In genomic region chr15:63276342-63277043, GRCh38 we compare ENCODE assay signal across 8 cellular contexts. TPM values are rescaled to one million over a fixed set of nuclear protein-coding genes. Genes with fewer than 3 reads are reported as not detected.
DNase-seq lines count a peak whose midpoint lies in the region; ATAC-seq and TF ChIP-seq lines count a peak whose summit lies in the region.

No MANE protein-coding gene starts in this region.

- no peak for TF ChIP-seq POLR2A in Peyer's patch (IDR thresholded peaks at IDR 0.05)
- no peak for TF ChIP-seq POLR2A in ovary (IDR thresholded peaks at IDR 0.05)

- WGBS in ovary, 3 donors = 6 to 11% (median 8%) methylated on average over 11 of the region's 11 CpGs

- intact Hi-C loops in ovary (cut with DNase I) = loop anchor here in 1 of 4 donors (10.0 kb wide), 2 partner anchors 92 to 122 kb away; partner anchors contain the start of genes RAB8B and RPS27L

- DNase-seq in NCI-H2171 treated with DMSO at 0.1 percent for 48 hours (lab: John Stamatoyannopoulos, UW) (peak; percentile 38), NCI-H2171 (lab: John Stamatoyannopoulos, UW) (no peak), Peyer's patch (no peak), ovary (no peak), HCEC 1CT (no peak), NCI-H2081 (lab: John Stamatoyannopoulos, UW) (no peak)

- H3K9me3 ChIP-seq in Peyer's patch (no peaks in the 10 kb centered on the region), ovary (no peaks in the 10 kb centered on the region)

- no peak for TF ChIP-seq EP300 in ovary (IDR thresholded peaks at IDR 0.05)

- no peaks in the 10 kb centered on the region for H3K27me3 ChIP-seq in Peyer's patch
- H3K27me3 ChIP-seq in ovary = no peaks in the 10 kb centered on the region

- no peak for TF ChIP-seq CTCF in Peyer's patch (IDR thresholded peaks at IDR 0.05)
- no peak for TF ChIP-seq CTCF in ovary (IDR thresholded peaks at IDR 0.05)

- ATAC-seq in esophagus mucosa (peak; percentile 14), GM19463 (IDR thresholded peaks at IDR 0.05; ENCODE audit: unreplicated experiment) (no peak)

- no peaks in the 10 kb centered on the region for H3K36me3 ChIP-seq in Peyer's patch
- H3K36me3 ChIP-seq in ovary = no peaks in the 10 kb centered on the region

- H3K4me3 ChIP-seq in Peyer's patch (peak overlapping the region; percentile 83 to 91 (median 86)), ovary (peak overlapping the region; percentile 76)

- H3K27ac ChIP-seq in Peyer's patch = peak overlapping the region; percentile 76 to 89 (median 85)
- H3K27ac ChIP-seq in ovary = peak overlapping the region; percentile 80 to 94

- H3K4me1 ChIP-seq in Peyer's patch (peaks cover 0 to 7% (median 2%) of the 10 kb centered on the region in 4 donors), ovary (ENCODE audit: insufficient read depth) (peaks cover 5% of the 10 kb centered on the region)

RNA-seq across cellular contexts. Expression of gene APH1B, which starts 0.9 kb away (rescaled TPM):
- total RNA-seq in Peyer's patch = 1 to 10 TPM; 3.3 to 4.8 (median 3.9) TPM
- 3.5 TPM for total RNA-seq in esophagus mucosa
- total RNA-seq in ovary = 10 to 100 TPM; 13.2 to 25.2 (median 22.6) TPM
- 10 to 100 TPM in 1 of 2 donors, 1 to 10 TPM in 1; 9.1 to 20.0 TPM for polyA plus RNA-seq in ovary
